Comparison of ENCODE assay signal across 2 cellular contexts in the genomic region with DNA sequence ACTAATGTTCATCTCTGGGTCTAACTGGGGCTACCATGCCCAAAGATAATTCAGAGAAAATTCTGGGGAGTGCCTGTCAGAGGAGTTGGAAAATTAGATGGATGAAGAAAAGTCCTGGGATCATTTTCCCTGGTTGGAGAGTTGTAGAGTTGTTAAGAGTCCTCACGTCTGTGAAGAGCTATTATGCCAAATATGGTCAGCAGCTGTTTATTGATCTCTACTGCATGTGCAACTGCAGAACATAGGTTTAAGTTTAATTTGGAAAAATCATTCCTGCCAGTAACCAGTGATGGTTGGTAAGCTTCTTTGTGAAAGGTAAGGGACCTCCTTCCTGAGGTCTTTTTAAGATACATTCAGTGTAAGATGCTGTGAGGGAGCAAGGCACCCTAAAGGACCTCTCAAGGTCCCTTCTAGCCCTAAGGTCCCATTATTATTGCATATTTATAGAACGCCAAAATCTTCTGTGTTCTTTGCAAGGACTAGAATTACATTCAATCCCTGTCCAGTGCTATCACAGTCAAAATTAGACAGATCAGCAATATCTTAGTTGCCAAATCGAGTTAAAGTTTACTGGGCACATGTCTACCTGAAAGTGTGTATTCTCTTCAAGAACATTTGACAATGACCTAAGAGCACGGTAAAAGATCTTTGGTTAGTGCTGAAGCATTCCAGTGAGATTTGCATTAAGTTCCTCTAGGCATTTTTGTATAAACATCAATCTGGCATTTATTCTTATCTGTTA.
A peak's percentile ranks its signal among the peaks of the same experiment; 100 is the strongest.
TF ChIP-seq lines count a peak whose summit lies in the region.

No MANE protein-coding gene starts in this region.

TF ChIP-seq in IMR-90, 13 proteins besides CTCF, POLR2A, EP300 and RAD21:
- TF ChIP-seq MAFK (IDR thresholded peaks at IDR 0.05; ENCODE audit: low read depth, low read length) (peak; percentile 41; the same call in 1 of the 2 replicates), BHLHE40 (IDR thresholded peaks at IDR 0.05; ENCODE audit: low read depth, low read length) (no peak), USF2 (IDR thresholded peaks at IDR 0.05; ENCODE audit: low read depth, low read length) (no peak), CEBPB (IDR thresholded peaks at IDR 0.05; ENCODE audit: low read depth, low read length) (no peak), FOS (IDR thresholded peaks at IDR 0.05; ENCODE audit: low read depth, low read length) (no peak)

TF ChIP-seq in K562, 482 proteins besides CTCF, POLR2A, EP300 and RAD21:
- TF ChIP-seq U2AF2 (optimal IDR thresholded peaks at IDR 0.05; ENCODE audit: low read depth, low read length) (no peak), C11orf30 (IDR thresholded peaks at IDR 0.05; ENCODE audit: low read depth) (peak; percentile 27; the same call in 1 of the 2 replicates)
TF ChIP-seq in K562: peak in this region for 1.
